Comparison of ENCODE assay signal across 1 cellular context in genomic region chr13:41716236-41716635, GRCh38.
TF ChIP-seq lines count a peak whose summit lies in the region.

No MANE protein-coding gene starts in this region.

TF ChIP-seq in SK-N-SH treated with all-trans-retinoic acid at 6 μM for 48 hours, 23 proteins besides CTCF, POLR2A, EP300 and RAD21 (continued from another document):
- TF ChIP-seq, protein P1, sequence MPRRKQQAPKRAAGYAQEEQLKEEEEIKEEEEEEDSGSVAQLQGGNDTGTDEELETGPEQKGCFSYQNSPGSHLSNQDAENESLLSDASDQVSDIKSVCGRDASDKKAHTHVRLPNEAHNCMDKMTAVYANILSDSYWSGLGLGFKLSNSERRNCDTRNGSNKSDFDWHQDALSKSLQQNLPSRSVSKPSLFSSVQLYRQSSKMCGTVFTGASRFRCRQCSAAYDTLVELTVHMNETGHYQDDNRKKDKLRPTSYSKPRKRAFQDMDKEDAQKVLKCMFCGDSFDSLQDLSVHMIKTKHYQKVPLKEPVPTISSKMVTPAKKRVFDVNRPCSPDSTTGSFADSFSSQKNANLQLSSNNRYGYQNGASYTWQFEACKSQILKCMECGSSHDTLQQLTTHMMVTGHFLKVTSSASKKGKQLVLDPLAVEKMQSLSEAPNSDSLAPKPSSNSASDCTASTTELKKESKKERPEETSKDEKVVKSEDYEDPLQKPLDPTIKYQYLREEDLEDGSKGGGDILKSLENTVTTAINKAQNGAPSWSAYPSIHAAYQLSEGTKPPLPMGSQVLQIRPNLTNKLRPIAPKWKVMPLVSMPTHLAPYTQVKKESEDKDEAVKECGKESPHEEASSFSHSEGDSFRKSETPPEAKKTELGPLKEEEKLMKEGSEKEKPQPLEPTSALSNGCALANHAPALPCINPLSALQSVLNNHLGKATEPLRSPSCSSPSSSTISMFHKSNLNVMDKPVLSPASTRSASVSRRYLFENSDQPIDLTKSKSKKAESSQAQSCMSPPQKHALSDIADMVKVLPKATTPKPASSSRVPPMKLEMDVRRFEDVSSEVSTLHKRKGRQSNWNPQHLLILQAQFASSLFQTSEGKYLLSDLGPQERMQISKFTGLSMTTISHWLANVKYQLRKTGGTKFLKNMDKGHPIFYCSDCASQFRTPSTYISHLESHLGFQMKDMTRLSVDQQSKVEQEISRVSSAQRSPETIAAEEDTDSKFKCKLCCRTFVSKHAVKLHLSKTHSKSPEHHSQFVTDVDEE (CRISPR knock-in tag; IDR thresholded peaks at IDR 0.05): no peak
- TF ChIP-seq RARB (CRISPR knock-in tag; IDR thresholded peaks at IDR 0.05) (no peak), TCF4 (CRISPR knock-in tag; IDR thresholded peaks at IDR 0.05; ENCODE audit: borderline replicate concordance) (no peak)
